In the genomic region with DNA sequence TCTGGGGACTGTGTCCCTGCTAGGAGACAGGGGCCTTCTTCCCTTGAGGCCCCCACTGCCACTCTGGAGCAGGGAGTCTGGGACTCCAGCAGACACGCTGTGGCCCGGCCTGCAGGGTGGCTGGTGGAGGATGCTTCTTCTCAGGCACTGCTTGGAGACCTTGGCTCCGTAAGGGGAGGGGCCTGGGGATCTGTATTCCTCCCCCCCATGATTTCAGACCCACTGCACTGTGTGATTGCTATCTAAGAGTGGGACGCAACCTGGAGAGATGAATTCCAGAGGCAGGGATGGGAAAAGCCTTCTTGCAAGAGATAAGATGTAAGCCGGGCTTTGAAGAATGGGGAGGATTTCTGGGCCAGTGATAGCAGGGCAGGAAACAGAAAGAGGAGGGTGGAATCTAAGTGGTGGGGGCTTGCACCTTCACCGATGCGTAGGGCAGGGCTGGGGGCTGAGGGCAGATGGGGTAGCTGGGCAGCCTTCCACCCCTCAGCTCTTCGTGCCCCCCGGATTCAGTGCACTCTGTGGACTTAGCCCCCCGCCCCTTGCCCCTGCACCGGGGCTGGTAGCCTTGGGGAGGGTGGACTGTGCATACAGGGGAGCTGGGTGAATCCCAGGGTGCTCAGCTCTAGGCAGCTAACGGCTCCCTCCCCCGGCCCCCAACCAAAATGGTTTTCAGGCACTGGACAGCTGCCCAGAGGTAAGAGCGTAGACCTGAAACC, we compare ENCODE assay signal across 1 cellular context.
TF ChIP-seq lines count a peak whose summit lies in the region.

No MANE protein-coding gene starts in this region.

TF ChIP-seq in IMR-90, 13 proteins besides CTCF, POLR2A, EP300 and RAD21:
- TF ChIP-seq SMC3 (IDR thresholded peaks at IDR 0.05; ENCODE audit: low read depth, low read length) (no peak), MAFK (IDR thresholded peaks at IDR 0.05; ENCODE audit: low read depth, low read length) (no peak), MAZ (IDR thresholded peaks at IDR 0.05; ENCODE audit: borderline replicate concordance, low read depth, low read length) (no peak), RFX5 (IDR thresholded peaks at IDR 0.05; ENCODE audit: low read depth, low read length) (no peak)
